Comparison of ENCODE assay signal across 11 cellular contexts in genomic region chr13:39410089-39410901, GRCh38.
DNase-seq lines count a peak whose midpoint lies in the region; ATAC-seq and TF ChIP-seq lines count a peak whose summit lies in the region.
"Had no signal": no experiment of that assay in that cellular context is flagged by ENCODE, and none has a peak within 500 bp of the region (broad histone marks: within the 10 kb centered on the region; RNA-seq: fewer than 3 reads in every experiment).

No MANE protein-coding gene starts in this region.

- H3K4me1 Mint-ChIP-seq in activated T-cell treated with anti-CD3 and anti-CD28 coated beads, Interleukin-2, amount 50 U/mL, for 72 hours (ENCODE audit: low read depth) = no peaks in the 10 kb centered on the region

- ATAC-seq in omental fat pad (ENCODE audit: low FRiP score) (peak; percentile 65), GM21717 (IDR thresholded peaks at IDR 0.05; ENCODE audit: unreplicated experiment) (no peak), GM18867 (IDR thresholded peaks at IDR 0.05; ENCODE audit: unreplicated experiment) (no peak)
- no peak for ATAC-seq in activated T-cell treated with anti-CD3 and anti-CD28 coated beads, Interleukin-2, amount 50 U/mL, for 72 hours (replicated peaks in 1 of 2)

- peak; percentile 62 for DNase-seq in AG20443 (ENCODE audit: low spot score)
- peak; percentile 68 for DNase-seq in SK-MEL-5 (ENCODE audit: low read depth, low spot score)
- DNase-seq in fibroblast of peridontal ligament (ENCODE audit: extremely low read depth) = peak; percentile 94
- DNase-seq in omental fat pad (ENCODE audit: low spot score) = no peak
- no peak for DNase-seq in GM10266 (ENCODE audit: extremely low spot score)
- no peak for DNase-seq in activated T-cell treated with anti-CD3 and anti-CD28 coated beads, Interleukin-2, amount 50 U/mL, for 72 hours
- DNase-seq: colonic mucosa, NCI-H146, WERI-Rb-1 had no signal

- no peak overlapping the region for H3K27ac Mint-ChIP-seq in activated T-cell treated with anti-CD3 and anti-CD28 coated beads, Interleukin-2, amount 50 U/mL, for 72 hours

- in situ Hi-C loops in SK-MEL-5 (cut with HindIII; ENCODE audit: low pct_unique_long_range_greater_than_20kb, low sequenced_read_pairs) = no loop called here

- H3K36me3 Mint-ChIP-seq in activated T-cell treated with anti-CD3 and anti-CD28 coated beads, Interleukin-2, amount 50 U/mL, for 72 hours (ENCODE audit: insufficient read depth in 2 of 2) = no peaks in the 10 kb centered on the region

- H3K27me3 Mint-ChIP-seq in activated T-cell treated with anti-CD3 and anti-CD28 coated beads, Interleukin-2, amount 50 U/mL, for 72 hours (ENCODE audit: low read depth) = peaks cover 12% of the 10 kb centered on the region

- H3K4me3 Mint-ChIP-seq in activated T-cell treated with anti-CD3 and anti-CD28 coated beads, Interleukin-2, amount 50 U/mL, for 72 hours = no peak overlapping the region

- TF ChIP-seq CTCF in omental fat pad (IDR thresholded peaks at IDR 0.05) = no peak
- TF ChIP-seq CTCF in GM10266 (IDR thresholded peaks at IDR 0.05; ENCODE audit: control insufficient read depth, insufficient read depth, low read depth, missing control alignments) = no peak

- no peaks in the 10 kb centered on the region for H3K9me3 Mint-ChIP-seq in activated T-cell treated with anti-CD3 and anti-CD28 coated beads, Interleukin-2, amount 50 U/mL, for 72 hours

Comparison
In these comparisons a context has a peak if more than half of its experiments do, and no peak if none do; other contexts are left out.
1. DNase-seq: peak in AG20443 (single experiment), SK-MEL-5 (single experiment) and fibroblast of peridontal ligament (single experiment); none in omental fat pad (single experiment), GM10266 (single experiment) and activated T-cell treated with anti-CD3 and anti-CD28 coated beads, Interleukin-2, amount 50 U/mL, for 72 hours (0 of 2).